Comparison of ENCODE assay signal across 19 cellular contexts in genomic region chr10:103727991-103728689, GRCh38.
DNase-seq lines count a peak whose midpoint lies in the region; ATAC-seq, FAIRE-seq and TF ChIP-seq lines count a peak whose summit lies in the region.
"Had no signal": no experiment of that assay in that cellular context is flagged by ENCODE, and none has a peak within 500 bp of the region (broad histone marks: within the 10 kb centered on the region; RNA-seq: fewer than 3 reads in every experiment).

No MANE protein-coding gene starts in this region.

- H3K9ac ChIP-seq in HepG2 (ENCODE audit: insufficient read depth, low read depth, low read length), result no peak overlapping the region
- H3K9ac ChIP-seq: KMS-11 had no signal

- CTCF ChIA-PET in HepG2 (lab: Yijun Ruan, JAX; ENCODE audit: low intra/inter-chr PET ratio, low total read pairs), result no interaction called here

- TF ChIP-seq CTCF in HepG2 (CRISPR knock-in tag; IDR thresholded peaks at IDR 0.05) (no peak), right lobe of liver (IDR thresholded peaks at IDR 0.05) (no peak), dorsolateral prefrontal cortex (IDR thresholded peaks at IDR 0.05 in 54 of 56, conservative IDR thresholded peaks at IDR 0.05 in 2 of 56; ENCODE audit: low read depth in 1 of 56, partially characterized antibody in 56 of 56) (peak in 1 of 56 donors; percentile 11), neural crest cell (conservative IDR thresholded peaks at IDR 0.05) (no peak), lower lobe of right lung (IDR thresholded peaks at IDR 0.05) (no peak)

- no peak for TF ChIP-seq POLR2A in HepG2 (IDR thresholded peaks at IDR 0.05; ENCODE audit: insufficient read depth in 1 of 2, low read depth in 2 of 2, low read length in 2 of 2)
- no peak for TF ChIP-seq POLR2A in right lobe of liver (IDR thresholded peaks at IDR 0.05)

- H3K4me1 ChIP-seq in HepG2 (ENCODE audit: insufficient read depth, low read length) (no peaks in the 10 kb centered on the region), right lobe of liver (no peaks in the 10 kb centered on the region), lower lobe of right lung (peaks cover 8% of the 10 kb centered on the region)
- H3K4me1 ChIP-seq: SJCRH30 had no signal

- H3K27me3 ChIP-seq in HepG2 (ENCODE audit: control insufficient read depth in 1 of 2, insufficient read depth in 2 of 2, low read length in 2 of 2) (no peaks in the 10 kb centered on the region), right lobe of liver (no peaks in the 10 kb centered on the region), dorsolateral prefrontal cortex (no peaks in the 10 kb centered on the region), lower lobe of right lung (ENCODE audit: low read depth) (no peaks in the 10 kb centered on the region), H7 (ENCODE audit: control insufficient read depth, insufficient read depth, low read length) (no peaks in the 10 kb centered on the region)
- H3K27me3 ChIP-seq: BE2C, SJCRH30 had no signal

- peak overlapping the region; percentile 98 for H3K27ac Mint-ChIP-seq in neural crest cell (ENCODE audit: unreplicated experiment)
- H3K27ac Mint-ChIP-seq: CD4-positive, alpha-beta T cell had no signal

- H3K27me3 Mint-ChIP-seq in neural crest cell (ENCODE audit: low read depth), result no peaks in the 10 kb centered on the region
- H3K27me3 Mint-ChIP-seq: CD4-positive, alpha-beta T cell had no signal

- intact Hi-C loops in HepG2 (cut with micrococcal nuclease; ENCODE audit: unreplicated experiment) (no loop called here), right lobe of liver (cut with DNase I) (no loop called here), dorsolateral prefrontal cortex (cut with DNase I) (no loop called here), lower lobe of right lung (cut with DNase I) (no loop called here)

- peaks cover 33 to 81% of the 10 kb centered on the region in 2 experiments for H3K36me3 ChIP-seq in HepG2 (replicated peaks in 1 of 2; ENCODE audit: control insufficient read depth in 1 of 2, insufficient read depth in 2 of 2, low read length in 2 of 2)
- H3K36me3 ChIP-seq in right lobe of liver, result no peaks in the 10 kb centered on the region
- H3K36me3 ChIP-seq in lower lobe of right lung, result peaks cover 8% of the 10 kb centered on the region
- no peaks in the 10 kb centered on the region for H3K36me3 ChIP-seq in H7 (replicated peaks; ENCODE audit: control insufficient read depth, insufficient read depth, low read length)
- H3K36me3 ChIP-seq: BE2C, HAP-1, SJCRH30 had no signal

- no peak for TF ChIP-seq EP300 in HepG2 (IDR thresholded peaks at IDR 0.05; ENCODE audit: low read depth in 2 of 2, low read length in 2 of 2)
- TF ChIP-seq EP300 in HepG2 (CRISPR knock-in tag; IDR thresholded peaks at IDR 0.05; ENCODE audit: borderline replicate concordance), result no peak

- no peak for TF ChIP-seq RAD21 in HepG2 (CRISPR knock-in tag; IDR thresholded peaks at IDR 0.05)

- in situ Hi-C loops in HepG2 (cut with HindIII; ENCODE audit: extremely low pct_ligation_motif_present, low pct_unique_long_range_greater_than_20kb), result no loop called here

- FAIRE-seq in HepG2 (lab: Jason Lieb, UNC), result no peak
- peak; percentile 27 for FAIRE-seq in urothelium cell line (lab: Jason Lieb, UNC)

- H3K9me3 Mint-ChIP-seq in neural crest cell, result no peaks in the 10 kb centered on the region
- H3K9me3 Mint-ChIP-seq: CD4-positive, alpha-beta T cell had no signal

- POLR2A ChIA-PET in HepG2 (lab: Yijun Ruan, JAX), result no interaction called here

- H3K4me1 Mint-ChIP-seq in neural crest cell, result peaks cover 58% of the 10 kb centered on the region

- BruUV-seq in HepG2 (replicated peaks; lab: Mats Ljungman, UMichigan), result no TSS peak

- no peaks in the 10 kb centered on the region for H3K79me2 ChIP-seq in HepG2 (ENCODE audit: insufficient read depth, low read length)

- peaks cover 10% of the 10 kb centered on the region for H3K36me3 Mint-ChIP-seq in neural crest cell (ENCODE audit: low read depth)

- H3K4me2 ChIP-seq in HepG2 (ENCODE audit: low read depth, low read length), result no peak overlapping the region
- H3K4me2 ChIP-seq: KMS-11 had no signal

- H2AFZ ChIP-seq in HepG2 (ENCODE audit: low read length), result no peak overlapping the region

- H3K4me3 Mint-ChIP-seq in neural crest cell, result peak overlapping the region; percentile 58
- H3K4me3 Mint-ChIP-seq: CD4-positive, alpha-beta T cell had no signal

- ATAC-seq in HepG2 (no peak), right lobe of liver (no peak), lower lobe of right lung (no peak)
- ATAC-seq: PC-3 had no signal

- WGBS in HepG2 (ENCODE audit: low lambda C conversion rate), result 97% methylated on average over 7 of the region's 7 CpGs
- WGBS in right lobe of liver (ENCODE audit: insufficient coverage, low coverage, low lambda C conversion rate, missing lambda C conversion rate), result 88% methylated on average over 6 of the region's 7 CpGs

- H3K4me3 ChIP-seq in HepG2 (replicated peaks in 1 of 3; ENCODE audit: insufficient read depth in 1 of 3, low read depth in 2 of 3, low read length in 3 of 3) (no peak overlapping the region), right lobe of liver (no peak overlapping the region), dorsolateral prefrontal cortex (peak overlapping the region in 11 of 59 donors; percentile 1 to 40 (median 17)), lower lobe of right lung (no peak overlapping the region), H7 (ENCODE audit: insufficient read depth, low read depth, low read length) (no peak overlapping the region)
- H3K4me3 ChIP-seq: HAP-1, SJCRH30 had no signal

- H3K9me3 ChIP-seq in HepG2 (ENCODE audit: low read length) (no peaks in the 10 kb centered on the region), right lobe of liver (no peaks in the 10 kb centered on the region), lower lobe of right lung (no peaks in the 10 kb centered on the region)
- H3K9me3 ChIP-seq: BE2C, HAP-1, SJCRH30 had no signal

- no peak for DNase-seq in HepG2 (ENCODE audit: low spot score)
- DNase-seq in right lobe of liver, result no peak
- no peak for DNase-seq in dorsolateral prefrontal cortex
- DNase-seq in neural crest cell (ENCODE audit: low read depth, low spot score), result no peak
- DNase-seq in urothelium cell line (ENCODE audit: low spot score), result no peak
- no peak for DNase-seq in COLO668 (lab: John Stamatoyannopoulos, UW; ENCODE audit: unreplicated experiment)
- no peak for DNase-seq in lower lobe of right lung
- no peak for DNase-seq in H7
- DNase-seq: BE2C; CD4-positive, alpha-beta T cell; DMS153; GDM1; MV-4-11; NCI-H1694 treated with DMSO at 0.1 percent for 48 hours; NCI-H82; PC-3; SJCRH30 had no signal

- H4K20me1 ChIP-seq in HepG2 (ENCODE audit: insufficient read depth, low read length), result 0 out of 2 replicates have a peak, but pooled peaks cover 2% of the 10 kb centered on the region

- H3K27ac ChIP-seq in HepG2 (ENCODE audit: extremely low read length, insufficient read depth, low read length) (no peak overlapping the region), right lobe of liver (no peak overlapping the region), dorsolateral prefrontal cortex (peak overlapping the region in 49 of 59 donors; percentile 4 to 95 (median 71)), lower lobe of right lung (no peak overlapping the region)
- H3K27ac ChIP-seq: KMS-11, SJCRH30 had no signal

TF ChIP-seq in HepG2, 621 proteins besides CTCF, POLR2A, EP300 and RAD21:
- TF ChIP-seq ZNF768 (CRISPR knock-in tag; IDR thresholded peaks at IDR 0.05) (peak; percentile 66; the same call in 1 of the 2 replicates), MYC (CRISPR knock-in tag; IDR thresholded peaks at IDR 0.05; ENCODE audit: borderline replicate concordance) (no peak)

Comparison
In these comparisons a context has a peak if more than half of its experiments do, and no peak if none do; other contexts are left out.
1. H3K27ac ChIP-seq: peak in dorsolateral prefrontal cortex (49 of 59); none in HepG2 (single experiment), right lobe of liver (0 of 3) and lower lobe of right lung (single experiment).